Comparison of ENCODE assay signal across 10 cellular contexts in the genomic region with DNA sequence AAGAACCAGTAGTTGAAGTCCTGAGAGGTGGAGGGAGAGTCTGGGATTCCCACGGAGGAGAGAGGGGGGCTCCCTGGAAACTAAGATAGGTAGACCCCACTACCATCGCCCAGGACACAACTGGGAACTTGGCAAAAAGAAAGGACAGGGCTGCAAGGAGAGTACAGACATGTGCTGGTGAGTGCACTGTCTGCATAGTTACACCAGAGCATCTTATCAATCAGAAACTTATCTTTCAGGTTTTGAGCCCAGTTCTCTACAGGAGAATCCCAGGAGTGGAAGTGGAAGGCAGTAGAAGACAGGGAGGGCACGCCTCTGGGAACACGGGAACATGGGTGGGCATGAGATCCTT. TPM values are rescaled to one million over a fixed set of nuclear protein-coding genes. Genes with fewer than 3 reads are reported as not detected.
DNase-seq lines count a peak whose midpoint lies in the region; ATAC-seq, FAIRE-seq and TF ChIP-seq lines count a peak whose summit lies in the region.
"Had no signal": no experiment of that assay in that cellular context is flagged by ENCODE, and none has a peak within 500 bp of the region (broad histone marks: within the 10 kb centered on the region; RNA-seq: fewer than 3 reads in every experiment).

No MANE protein-coding gene starts in this region.

- H3K36me3 Mint-ChIP-seq in activated CD4-positive, alpha-beta memory T cell treated with anti-CD3 and anti-CD28 coated beads for 36 hours, result peaks cover 25% of the 10 kb centered on the region
- peaks cover 10% of the 10 kb centered on the region for H3K36me3 Mint-ChIP-seq in memory B cell

- H3K4me3 Mint-ChIP-seq in activated CD4-positive, alpha-beta memory T cell treated with anti-CD3 and anti-CD28 coated beads for 36 hours, result peak overlapping the region; percentile 59
- H3K4me3 Mint-ChIP-seq in memory B cell, result peak overlapping the region; percentile 90

- FAIRE-seq in HTR-8/SVneo (lab: Jason Lieb, UNC), result no peak

- H3K27ac Mint-ChIP-seq in activated CD4-positive, alpha-beta memory T cell treated with anti-CD3 and anti-CD28 coated beads for 36 hours, result peak overlapping the region; percentile 86
- peak overlapping the region; percentile 94 for H3K27ac Mint-ChIP-seq in memory B cell

- no peak for ATAC-seq in left cardiac atrium
- peak; percentile 17 for ATAC-seq in memory B cell (ENCODE audit: low read depth)
- ATAC-seq in GM19351 (IDR thresholded peaks at IDR 0.05; ENCODE audit: unreplicated experiment), result no peak

- DNase-seq in right atrium auricular region (ENCODE audit: low spot score) (no peak), left cardiac atrium (no peak), memory B cell (ENCODE audit: low spot score in 2 of 2) (no peak), HTR-8/SVneo (ENCODE audit: insufficient read length, low spot score) (no peak), EL (no peak)
- no peak for DNase-seq in activated CD4-positive, alpha-beta memory T cell treated with anti-CD3 and anti-CD28 coated beads for 36 hours
- no peak for DNase-seq in stimulated activated CD4-positive, alpha-beta T cell treated with anti-CD3 and anti-CD28 coated beads, Interleukin-15, amount 100 ng/mL, for 24 hours

- no peaks in the 10 kb centered on the region for H3K9me3 Mint-ChIP-seq in activated CD4-positive, alpha-beta memory T cell treated with anti-CD3 and anti-CD28 coated beads for 36 hours
- H3K9me3 Mint-ChIP-seq in memory B cell, result no peaks in the 10 kb centered on the region

- peak overlapping the region; percentile 53 to 54 for H3K27ac ChIP-seq in right atrium auricular region

- peaks cover 0 to 39% of the 10 kb centered on the region in 2 donors for H3K4me1 ChIP-seq in right atrium auricular region

- POLR2A ChIA-PET in activated CD4-positive, alpha-beta memory T cell treated with anti-CD3 and anti-CD28 coated beads for 36 hours (lab: Charles Lee), result interaction anchor here (1.2 to 10.3 kb wide), 6 partner anchors 10 to 93 kb away, joined by 3 to 224 read pairs (median 6); partner anchors contain the start of genes BAG6, LST1, LTB and TNF

- no peak overlapping the region for H3K4me3 ChIP-seq in right atrium auricular region

- intact Hi-C loops in left cardiac atrium (cut with DNase I), result no loop called here
- intact Hi-C loops in activated CD4-positive, alpha-beta memory T cell treated with anti-CD3 and anti-CD28 coated beads for 36 hours (cut with micrococcal nuclease), result loop anchor here (2.0 kb wide), 1 partner anchor 15 kb away; the partner anchor contains the start of gene TNF

- peaks cover 36% of the 10 kb centered on the region for H3K36me3 ChIP-seq in right atrium auricular region

- no peaks in the 10 kb centered on the region for H3K27me3 Mint-ChIP-seq in activated CD4-positive, alpha-beta memory T cell treated with anti-CD3 and anti-CD28 coated beads for 36 hours
- H3K27me3 Mint-ChIP-seq in memory B cell, result no peaks in the 10 kb centered on the region

- no peaks in the 10 kb centered on the region for H3K9me3 ChIP-seq in right atrium auricular region

- peaks cover 79% of the 10 kb centered on the region for H3K4me1 Mint-ChIP-seq in activated CD4-positive, alpha-beta memory T cell treated with anti-CD3 and anti-CD28 coated beads for 36 hours (ENCODE audit: low read depth)
- H3K4me1 Mint-ChIP-seq in memory B cell, result peaks cover 60% of the 10 kb centered on the region

- CTCF ChIA-PET in activated CD4-positive, alpha-beta memory T cell treated with anti-CD3 and anti-CD28 coated beads for 36 hours (lab: Charles Lee), result interaction anchor here (1.5 to 29.2 kb wide), 5 partner anchors 8 to 27 kb away, joined by 3 to 1658 read pairs (median 14); partner anchors contain the start of genes LST1, LTA, LTB and NCR3

- H3K27me3 ChIP-seq in right atrium auricular region, result no peaks in the 10 kb centered on the region

- TF ChIP-seq CTCF in right atrium auricular region (IDR thresholded peaks at IDR 0.05), result no peak

RNA-seq across cellular contexts. Expression of gene NFKBIL1, which starts 12.2 kb away (rescaled TPM):
- 10 to 100 TPM; 12.9 to 18.4 TPM for total RNA-seq in right atrium auricular region
- 10 to 100 TPM; 12.9 to 14.8 TPM for total RNA-seq in left cardiac atrium
- 10 to 100 TPM; 18.5 to 21.5 TPM for total RNA-seq in activated CD4-positive, alpha-beta memory T cell treated with anti-CD3 and anti-CD28 coated beads for 36 hours

RNA-seq across cellular contexts. Expression of gene LTA, which starts 12.5 kb away (rescaled TPM):
- total RNA-seq in right atrium auricular region (not detected), left cardiac atrium (not detected)
- total RNA-seq in activated CD4-positive, alpha-beta memory T cell treated with anti-CD3 and anti-CD28 coated beads for 36 hours, result 100 to 1,000 TPM; 696 to 733 TPM
- total RNA-seq: M059J, myocyte had no signal

RNA-seq across cellular contexts. Expression of gene ATP6V1G2, which starts 13.2 kb away (rescaled TPM):
- total RNA-seq in right atrium auricular region, result 1 to 10 TPM; 1.2 to 6.0 TPM
- total RNA-seq in left cardiac atrium, result 1 to 10 TPM; 1.9 to 2.7 TPM
- 1 to 10 TPM; 1.4 to 1.6 TPM for total RNA-seq in activated CD4-positive, alpha-beta memory T cell treated with anti-CD3 and anti-CD28 coated beads for 36 hours

RNA-seq across cellular contexts. Expression of gene TNF, which starts 15.8 kb away (rescaled TPM):
- total RNA-seq in right atrium auricular region, result under 1 TPM in 1 of 2 donors, not detected in 1; 0.51 TPM
- under 1 TPM; 0.53 to 0.92 TPM for total RNA-seq in left cardiac atrium
- total RNA-seq in activated CD4-positive, alpha-beta memory T cell treated with anti-CD3 and anti-CD28 coated beads for 36 hours, result 100 to 1,000 TPM; 165 to 167 TPM
- total RNA-seq: myocyte had no signal

RNA-seq across cellular contexts. Expression of gene DDX39B, which starts 17.8 kb away (rescaled TPM):
- 100 to 1,000 TPM; 119 to 143 TPM for total RNA-seq in right atrium auricular region
- 100 to 1,000 TPM; 188 to 224 TPM for total RNA-seq in left cardiac atrium
- 100 to 1,000 TPM; 538 to 547 TPM for total RNA-seq in activated CD4-positive, alpha-beta memory T cell treated with anti-CD3 and anti-CD28 coated beads for 36 hours

Comparison
In these comparisons a context has a peak if more than half of its experiments do, and no peak if none do; other contexts are left out.
1. RNA of gene LTA, which starts 12.5 kb away (total RNA-seq): 696 to 733 TPM in activated CD4-positive, alpha-beta memory T cell treated with anti-CD3 and anti-CD28 coated beads for 36 hours; not detected in right atrium auricular region and not detected in left cardiac atrium; every median in the first group is over 100 times any median in the second.